ENCODE assay signal across 18 cellular contexts in genomic region chr15:54347082-54347827, GRCh38.
DNase-seq lines count a peak whose midpoint lies in the region; ATAC-seq and FAIRE-seq lines count a peak whose summit lies in the region.
"Had no signal": no experiment of that assay in that cellular context is flagged by ENCODE, and none has a peak within 500 bp of the region (broad histone marks: within the 10 kb centered on the region; RNA-seq: fewer than 3 reads in every experiment).

No MANE protein-coding gene starts in this region.

- DNase-seq in GM18507 (ENCODE audit: extremely low spot score, insufficient read length, low read depth) (no peak), DMS114 treated with DMSO at 0.1 percent for 48 hours (lab: John Stamatoyannopoulos, UW; ENCODE audit: unreplicated experiment) (no peak), NCI-H2227 (lab: John Stamatoyannopoulos, UW; ENCODE audit: unreplicated experiment) (no peak), OCI-M2 (lab: John Stamatoyannopoulos, UW; ENCODE audit: unreplicated experiment) (no peak), NCI-H82 treated with DMSO at 0.1 percent for 48 hours (lab: John Stamatoyannopoulos, UW; ENCODE audit: unreplicated experiment) (no peak)
- DNase-seq: Caco-2; CD4-positive, CD25-positive, alpha-beta regulatory T cell; GOT3; KG1; NCI-H1436; NCI-H2029; NCI-H2171 treated with DMSO at 0.1 percent for 48 hours; NCI-H748 treated with DMSO at 0.1 percent for 48 hours; SHP77 had no signal

- ATAC-seq in HG02610 (IDR thresholded peaks at IDR 0.05; ENCODE audit: unreplicated experiment) (peak; percentile 95), HG03280 (IDR thresholded peaks at IDR 0.05; ENCODE audit: unreplicated experiment) (peak; percentile 51)
- ATAC-seq: HepG2, SK-N-SH treated with all-trans-retinoic acid at 6 μM for 48 hours had no signal

- FAIRE-seq in GM18507 (lab: Jason Lieb, UNC) = peak; percentile 50
- FAIRE-seq: HepG2 had no signal
